ENCODE assay signal across 17 cellular contexts in the genomic region with DNA sequence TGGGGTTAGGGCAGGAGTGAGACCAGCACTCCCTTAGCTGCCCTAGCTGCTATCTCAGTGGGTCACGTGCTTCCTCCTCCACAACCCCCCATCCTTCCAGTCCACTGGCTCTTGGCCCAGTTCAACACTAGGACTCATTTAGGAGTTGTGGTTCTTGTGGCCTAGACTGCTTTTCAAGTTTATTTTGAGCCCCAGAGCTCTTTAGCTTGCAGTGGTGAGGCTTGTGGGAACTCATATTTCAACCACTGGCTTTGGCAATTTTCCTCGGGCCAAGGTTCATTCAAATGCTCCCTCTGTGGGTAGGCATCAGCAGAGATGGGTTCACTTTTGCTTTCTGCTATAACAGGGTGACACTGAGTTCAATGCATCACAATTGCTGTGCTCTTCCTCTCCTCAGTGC.
A peak's percentile ranks its signal among the peaks of the same experiment; 100 is the strongest.
DNase-seq lines count a peak whose midpoint lies in the region; ATAC-seq and FAIRE-seq lines count a peak whose summit lies in the region.
"Had no signal": no experiment of that assay in that cellular context is flagged by ENCODE, and none has a peak within 500 bp of the region (broad histone marks: within the 10 kb centered on the region; RNA-seq: fewer than 3 reads in every experiment).

No MANE protein-coding gene starts in this region.

- ATAC-seq in stimulated activated effector memory CD8-positive, alpha-beta T cell treated with anti-CD3 and anti-CD28 coated beads, Interleukin-12 subunit alpha, Interleukin-12 subunit beta, amount 100 ng/mL, for 72 hours = peak; percentile 32
- ATAC-seq: left lung; naive thymus-derived CD8-positive, alpha-beta T cell had no signal

- no peaks in the 10 kb centered on the region for H3K4me1 Mint-ChIP-seq in stimulated activated effector memory CD8-positive, alpha-beta T cell treated with anti-CD3 and anti-CD28 coated beads, Interleukin-12 subunit alpha, Interleukin-12 subunit beta, amount 100 ng/mL, for 72 hours
- H3K4me1 Mint-ChIP-seq: naive thymus-derived CD8-positive, alpha-beta T cell had no signal

- H3K27ac Mint-ChIP-seq in stimulated activated effector memory CD8-positive, alpha-beta T cell treated with anti-CD3 and anti-CD28 coated beads, Interleukin-12 subunit alpha, Interleukin-12 subunit beta, amount 100 ng/mL, for 72 hours = no peak overlapping the region
- H3K27ac Mint-ChIP-seq: activated naive CD4-positive, alpha-beta T cell treated with anti-CD3 and anti-CD28 coated beads for 36 hours; CD4-positive, alpha-beta T cell; naive thymus-derived CD8-positive, alpha-beta T cell had no signal

- in situ Hi-C loops in KBM-7 (cut with MboI; ENCODE audit: low pct_unique_long_range_greater_than_20kb, low sequenced_read_pairs) = no loop called here

- DNase-seq in KBM-7 (peak; percentile 95), RPMI7951 (ENCODE audit: low read depth) (peak; percentile 8), fibroblast of gingiva (ENCODE audit: low read depth) (peak; percentile 37), LoVo (ENCODE audit: low spot score) (no peak), NCI-H1436 (lab: John Stamatoyannopoulos, UW) (no peak), HTR-8/SVneo (ENCODE audit: insufficient read length, low spot score) (no peak)
- DNase-seq in stimulated activated effector memory CD8-positive, alpha-beta T cell treated with anti-CD3 and anti-CD28 coated beads, Interleukin-12 subunit alpha, Interleukin-12 subunit beta, amount 100 ng/mL, for 72 hours (ENCODE audit: low spot score in 2 of 2) = no peak
- DNase-seq: activated naive CD4-positive, alpha-beta T cell treated with anti-CD3 and anti-CD28 coated beads for 36 hours; CD4-positive, alpha-beta T cell; hippocampal formation; left lung; naive thymus-derived CD8-positive, alpha-beta T cell; retina; stimulated activated CD4-positive, alpha-beta T cell treated with anti-CD3 and anti-CD28 coated beads, Interleukin-4, amount 100 ng/mL, for 1 hour; uterus had no signal

- H3K4me3 Mint-ChIP-seq in stimulated activated effector memory CD8-positive, alpha-beta T cell treated with anti-CD3 and anti-CD28 coated beads, Interleukin-12 subunit alpha, Interleukin-12 subunit beta, amount 100 ng/mL, for 72 hours = no peak overlapping the region
- H3K4me3 Mint-ChIP-seq: activated naive CD4-positive, alpha-beta T cell treated with anti-CD3 and anti-CD28 coated beads for 36 hours; CD4-positive, alpha-beta T cell; naive thymus-derived CD8-positive, alpha-beta T cell had no signal

- H3K9me3 Mint-ChIP-seq in stimulated activated effector memory CD8-positive, alpha-beta T cell treated with anti-CD3 and anti-CD28 coated beads, Interleukin-12 subunit alpha, Interleukin-12 subunit beta, amount 100 ng/mL, for 72 hours = peaks cover 17% of the 10 kb centered on the region
- H3K9me3 Mint-ChIP-seq: CD4-positive, alpha-beta T cell had no signal

- H3K36me3 Mint-ChIP-seq in stimulated activated effector memory CD8-positive, alpha-beta T cell treated with anti-CD3 and anti-CD28 coated beads, Interleukin-12 subunit alpha, Interleukin-12 subunit beta, amount 100 ng/mL, for 72 hours = no peaks in the 10 kb centered on the region
- H3K36me3 Mint-ChIP-seq: naive thymus-derived CD8-positive, alpha-beta T cell had no signal

- FAIRE-seq in HTR-8/SVneo (lab: Jason Lieb, UNC) = no peak
- FAIRE-seq: G401.6, H1 had no signal

Comparison
In these comparisons a context has a peak if more than half of its experiments do, and no peak if none do; other contexts are left out.
1. DNase-seq: peak in KBM-7 (single experiment), RPMI7951 (single experiment) and fibroblast of gingiva (single experiment); none in stimulated activated effector memory CD8-positive, alpha-beta T cell treated with anti-CD3 and anti-CD28 coated beads, Interleukin-12 subunit alpha, Interleukin-12 subunit beta, amount 100 ng/mL, for 72 hours (0 of 2), LoVo (single experiment), NCI-H1436 (single experiment) and HTR-8/SVneo (single experiment).